In the genomic region with DNA sequence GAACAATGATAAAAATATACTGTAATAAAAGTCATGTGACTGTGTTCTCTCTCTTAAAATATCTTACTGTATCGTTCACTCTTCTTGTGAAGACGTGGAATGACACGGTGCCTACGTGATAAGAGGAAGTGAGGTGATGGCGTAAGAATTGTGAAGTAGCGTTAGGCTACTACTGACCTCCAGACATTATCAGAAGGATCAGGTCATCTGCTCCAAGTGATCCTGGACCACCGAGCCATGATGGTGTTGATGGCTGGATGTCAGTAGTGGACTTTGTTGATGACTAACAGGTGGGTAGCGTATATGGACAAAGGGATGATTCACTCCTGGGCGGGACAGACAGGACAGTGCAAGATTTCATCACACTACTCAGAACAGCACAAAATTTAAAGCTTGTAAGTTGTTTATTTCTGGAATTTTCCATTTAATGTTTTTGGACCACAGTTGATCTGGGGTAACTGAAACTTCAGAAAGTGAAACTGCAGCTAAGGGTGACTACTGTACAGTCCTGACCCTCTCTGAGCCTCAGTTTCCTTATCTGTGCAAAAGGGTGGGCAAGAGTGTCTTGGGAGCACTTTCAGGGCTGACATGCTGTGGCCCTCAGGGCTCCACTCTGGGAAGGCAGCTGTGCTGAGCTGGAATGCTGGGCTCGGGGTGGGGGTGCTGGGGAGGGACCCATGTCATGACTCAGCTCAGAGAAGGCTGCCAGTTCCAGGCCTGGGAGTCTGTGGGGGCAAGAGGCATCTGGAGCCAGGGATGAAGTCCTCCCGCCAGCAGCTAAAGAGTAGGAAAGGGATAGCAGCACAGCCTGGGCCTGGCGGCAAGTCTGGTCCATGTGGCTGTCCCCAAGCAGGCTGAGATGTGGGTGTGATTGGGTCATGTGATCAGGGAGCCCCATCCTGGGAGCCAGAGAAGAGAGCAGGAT, we compare ENCODE assay signal across 8 cellular contexts. TPM values are rescaled to one million over a fixed set of nuclear protein-coding genes. Genes with fewer than 3 reads are reported as not detected.
DNase-seq lines count a peak whose midpoint lies in the region; ATAC-seq and TF ChIP-seq lines count a peak whose summit lies in the region.

No MANE protein-coding gene starts in this region.

- H3K4me1 ChIP-seq in muscle layer of duodenum (ENCODE audit: control insufficient read depth in 1 of 2, insufficient read depth in 2 of 2, low read length in 2 of 2) = peaks cover 16 to 70% of the 10 kb centered on the region in 2 donors

- H3K36me3 ChIP-seq in muscle layer of duodenum (ENCODE audit: control insufficient read depth in 1 of 2, insufficient read depth in 2 of 2, low read length in 2 of 2) = peaks cover 0 to 3% of the 10 kb centered on the region in 2 donors

- ATAC-seq in HG03460 (IDR thresholded peaks at IDR 0.05; ENCODE audit: unreplicated experiment) = no peak

- peak; percentile 92 for DNase-seq in AG04450 (ENCODE audit: low read depth, low spot score)
- peak; percentile 94 for DNase-seq in NCI-H460 (ENCODE audit: extremely low read depth, low read depth)
- DNase-seq in dermis microvascular lymphatic vessel endothelial cell (ENCODE audit: low read depth in 2 of 2) = peak; percentile 73 to 87
- no peak for DNase-seq in activated CD4-positive, alpha-beta T cell treated with anti-CD3 and anti-CD28 coated beads for 4 hours
- DNase-seq in cerebellar nuclear complex (lab: John Stamatoyannopoulos, UW) = no peak
- DNase-seq in NCI-H2081 (lab: John Stamatoyannopoulos, UW) = no peak

- H3K27ac ChIP-seq in AG04450 (ENCODE audit: low read depth, low read length) (peak overlapping the region; percentile 100), muscle layer of duodenum (ENCODE audit: low read length) (peak overlapping the region; percentile 76)

- CTCF ChIA-PET in AG04450 (lab: Charles Lee) = no interaction called here

- no peaks in the 10 kb centered on the region for H3K27me3 ChIP-seq in AG04450 (ENCODE audit: control insufficient read depth, insufficient read depth, low read length)
- H3K27me3 ChIP-seq in muscle layer of duodenum (ENCODE audit: low read depth, low read length) = no peaks in the 10 kb centered on the region

- POLR2A ChIA-PET in AG04450 (lab: Yijun Ruan, JAX) = interaction anchor here (0.7 to 1.7 kb wide), 6 partner anchors 9 to 31 kb away, joined by 3 to 10 read pairs (median 6); a partner anchor contains a TSS

- H3K4me3 ChIP-seq in AG04450 (ENCODE audit: low read depth, low read length) = peak overlapping the region; percentile 29
- H3K4me3 ChIP-seq in muscle layer of duodenum (ENCODE audit: low read depth in 1 of 2, low read length in 2 of 2) = peak overlapping the region in 1 of 2 donors; percentile 17

- TF ChIP-seq CTCF in AG04450 (IDR thresholded peaks at IDR 0.05; ENCODE audit: low read depth, low read length) = no peak

- no peaks in the 10 kb centered on the region for H3K9me3 ChIP-seq in AG04450 (ENCODE audit: control insufficient read depth, insufficient read depth, low read length)
- H3K9me3 ChIP-seq in muscle layer of duodenum (ENCODE audit: control insufficient read depth in 1 of 2, low read length in 2 of 2) = no peaks in the 10 kb centered on the region

RNA-seq across cellular contexts. Expression of a gene that starts 12.6 kb away (rescaled TPM):
- 118 and 149 TPM in 2 replicates for polyA plus RNA-seq in AG04450 (2011; rRNA removed)
- 317 and 389 TPM in 2 replicates for polyA minus RNA-seq in AG04450 (2011; rRNA and poly(A)+ RNA removed)
- total RNA-seq in NCI-H460 (2014; rRNA removed; shearing (Covaris generic)) = 1.7 and 2.4 TPM in 2 replicates
- polyA plus RNA-seq in NCI-H460 (2014; cell fraction: nucleus; rRNA removed) = 1.9 and 4.8 TPM in 2 replicates
- 5.0 and 14.3 TPM in 2 replicates for total RNA-seq in dermis microvascular lymphatic vessel endothelial cell

RNA-seq across cellular contexts. Expression of a gene that starts 23.5 kb away (rescaled TPM):
- 0.30 and 0.41 TPM in 2 replicates for polyA plus RNA-seq in AG04450 (2011; rRNA removed)
- polyA minus RNA-seq in AG04450 (2011; rRNA and poly(A)+ RNA removed) = 0.26 TPM in 1 of 2 replicates, not detected in the other
- total RNA-seq in NCI-H460 (2014; rRNA removed; shearing (Covaris generic)) = not detected in 2 replicates
- polyA plus RNA-seq in NCI-H460 (2014; cell fraction: nucleus; rRNA removed) = not detected in 2 replicates
- not detected in 2 replicates for total RNA-seq in dermis microvascular lymphatic vessel endothelial cell

RNA-seq across cellular contexts. Expression of a gene that starts 46.8 kb away (rescaled TPM):
- polyA plus RNA-seq in AG04450 (2011; rRNA removed) = not detected in 2 replicates
- 0.09 and 0.18 TPM in 2 replicates for polyA minus RNA-seq in AG04450 (2011; rRNA and poly(A)+ RNA removed)
- 1.6 TPM in 2 replicates for total RNA-seq in NCI-H460 (2014; rRNA removed; shearing (Covaris generic))
- polyA plus RNA-seq in NCI-H460 (2014; cell fraction: nucleus; rRNA removed) = 1.1 and 3.4 TPM in 2 replicates
- not detected in 2 replicates for total RNA-seq in dermis microvascular lymphatic vessel endothelial cell

RNA-seq across cellular contexts. Expression of a gene that starts 56.7 kb away (rescaled TPM):
- 0.09 and 0.12 TPM in 2 replicates for polyA plus RNA-seq in AG04450 (2011; rRNA removed)
- 0.69 TPM in 1 of 2 replicates, not detected in the other for polyA minus RNA-seq in AG04450 (2011; rRNA and poly(A)+ RNA removed)
- total RNA-seq in NCI-H460 (2014; rRNA removed; shearing (Covaris generic)) = not detected in 2 replicates
- polyA plus RNA-seq in NCI-H460 (2014; cell fraction: nucleus; rRNA removed) = not detected in 2 replicates
- not detected in 2 replicates for total RNA-seq in dermis microvascular lymphatic vessel endothelial cell

Comparison
In these comparisons a context has a peak if more than half of its experiments do, and no peak if none do; other contexts are left out.
1. DNase-seq: peak in AG04450 (single experiment), NCI-H460 (single experiment) and dermis microvascular lymphatic vessel endothelial cell (2 of 2); none in activated CD4-positive, alpha-beta T cell treated with anti-CD3 and anti-CD28 coated beads for 4 hours (0 of 2), cerebellar nuclear complex (0 of 2) and NCI-H2081 (0 of 2).